ENCODE assay signal across 1 cellular context in genomic region chr20:4591975-4592315, GRCh38.
TF ChIP-seq lines count a peak whose summit lies in the region.

No MANE protein-coding gene starts in this region.

TF ChIP-seq in HepG2, 621 proteins besides CTCF, POLR2A, EP300 and RAD21 (continued from another document):
- no peak for TF ChIP-seq ZNF235 (CRISPR knock-in tag; IDR thresholded peaks at IDR 0.05; ENCODE audit: borderline replicate concordance)
- TF ChIP-seq ZBTB33 (CRISPR knock-in tag; IDR thresholded peaks at IDR 0.05): no peak
- TF ChIP-seq FOSL1 (CRISPR knock-in tag; IDR thresholded peaks at IDR 0.05; ENCODE audit: borderline replicate concordance): no peak
- no peak for TF ChIP-seq NKX3-1 (CRISPR knock-in tag; IDR thresholded peaks at IDR 0.05)
- TF ChIP-seq ZNF24 (IDR thresholded peaks at IDR 0.05): no peak
- TF ChIP-seq ZBTB26 (CRISPR knock-in tag; IDR thresholded peaks at IDR 0.05; ENCODE audit: borderline replicate concordance): no peak
- no peak for TF ChIP-seq TCF12 (IDR thresholded peaks at IDR 0.05)
- TF ChIP-seq TCF12 (CRISPR knock-in tag; IDR thresholded peaks at IDR 0.05): 0 out of 2 replicates have a peak, but pooled peaks have one; percentile 7
- TF ChIP-seq ZNF232 (CRISPR knock-in tag; IDR thresholded peaks at IDR 0.05; ENCODE audit: borderline replicate concordance): no peak
- TF ChIP-seq STAT6 (CRISPR knock-in tag; IDR thresholded peaks at IDR 0.05; ENCODE audit: borderline replicate concordance): no peak
- no peak for TF ChIP-seq NR2C2 (CRISPR knock-in tag; IDR thresholded peaks at IDR 0.05; ENCODE audit: borderline replicate concordance)
- no peak for TF ChIP-seq LBX2 (CRISPR knock-in tag; IDR thresholded peaks at IDR 0.05; ENCODE audit: borderline replicate concordance)
- 0 out of 2 replicates have a peak, but pooled peaks have one; percentile 15 for TF ChIP-seq HIVEP1 (CRISPR knock-in tag; IDR thresholded peaks at IDR 0.05)
- no peak for TF ChIP-seq SMAD3 (CRISPR knock-in tag; IDR thresholded peaks at IDR 0.05)
- peak; percentile 43 for TF ChIP-seq U2AF1 (optimal IDR thresholded peaks at IDR 0.05; ENCODE audit: low read depth, low read length)
- TF ChIP-seq ZNF253 (CRISPR knock-in tag; IDR thresholded peaks at IDR 0.05; ENCODE audit: borderline replicate concordance): 0 out of 2 replicates have a peak, but pooled peaks have one; percentile 26
- 0 out of 2 replicates have a peak, but pooled peaks have one; percentile 6 for TF ChIP-seq SIX4 (CRISPR knock-in tag; IDR thresholded peaks at IDR 0.05)
- no peak for TF ChIP-seq ZNF317 (CRISPR knock-in tag; IDR thresholded peaks at IDR 0.05)
- no peak for TF ChIP-seq ZNF556 (CRISPR knock-in tag; IDR thresholded peaks at IDR 0.05; ENCODE audit: borderline replicate concordance)
- TF ChIP-seq CBFB (CRISPR knock-in tag; IDR thresholded peaks at IDR 0.05): no peak
- no peak for TF ChIP-seq KAT7 (CRISPR knock-in tag; IDR thresholded peaks at IDR 0.05; ENCODE audit: borderline replicate concordance)
- no peak for TF ChIP-seq AKNA (CRISPR knock-in tag; IDR thresholded peaks at IDR 0.05; ENCODE audit: borderline replicate concordance)
- TF ChIP-seq ZNF343 (CRISPR knock-in tag; IDR thresholded peaks at IDR 0.05): 0 out of 2 replicates have a peak, but pooled peaks have one; percentile 8
